Comparison of ENCODE assay signal across 8 cellular contexts in genomic region chr17:42833771-42834422, GRCh38. TPM values are rescaled to one million over a fixed set of nuclear protein-coding genes. Genes with fewer than 3 reads are reported as not detected.
DNase-seq lines count a peak whose midpoint lies in the region; ATAC-seq and TF ChIP-seq lines count a peak whose summit lies in the region.

No MANE protein-coding gene starts in this region.

- CTCF ChIA-PET in HEK293 (lab: Yijun Ruan, JAX) = interaction anchor here (0.5 to 6.4 kb wide), 10 partner anchors 9 to 504 kb away, joined by 3 to 52 read pairs (median 4); partner anchors contain the start of genes AOC2 and BECN1

- no peak for ATAC-seq in activated T-helper 17 cell treated with anti-CD3 and anti-CD28 coated beads, Interleukin-2, amount 50 U/mL, for 72 hours (replicated peaks)
- ATAC-seq in stimulated activated naive CD8-positive, alpha-beta T cell treated with anti-CD3 and anti-CD28 coated beads, Interleukin-15, Interleukin-2, amounts not matched to agents 100 U/mL and 50 U/mL, for 24 hours = peak; percentile 1
- ATAC-seq in GM18873 (IDR thresholded peaks at IDR 0.05; ENCODE audit: low FRiP score, unreplicated experiment) = no peak

- H3K4me1 ChIP-seq in HEK293 (ENCODE audit: control insufficient read depth, insufficient read depth, low read length) (peaks cover 5% of the 10 kb centered on the region), iPS-15b (ENCODE audit: control insufficient read depth, insufficient read depth, low read length) (no peaks in the 10 kb centered on the region)

- peak overlapping the region; percentile 97 for H3K4me3 ChIP-seq in AG10803 (ENCODE audit: low read length)
- H3K4me3 ChIP-seq in HEK293 (ENCODE audit: low read depth, low read length) = peak overlapping the region; percentile 86
- peak overlapping the region; percentile 89 for H3K4me3 ChIP-seq in iPS-15b (ENCODE audit: low read depth, low read length)

- peaks cover 58% of the 10 kb centered on the region for H3K36me3 Mint-ChIP-seq in activated T-helper 17 cell treated with anti-CD3 and anti-CD28 coated beads, Interleukin-2, amount 50 U/mL, for 72 hours (ENCODE audit: low read depth)

- H3K27me3 ChIP-seq in iPS-15b (ENCODE audit: control insufficient read depth, insufficient read depth, low read length) = no peaks in the 10 kb centered on the region

- no peaks in the 10 kb centered on the region for H3K9me3 Mint-ChIP-seq in activated T-helper 17 cell treated with anti-CD3 and anti-CD28 coated beads, Interleukin-2, amount 50 U/mL, for 72 hours

- H3K4me1 Mint-ChIP-seq in activated T-helper 17 cell treated with anti-CD3 and anti-CD28 coated beads, Interleukin-2, amount 50 U/mL, for 72 hours = peaks cover 8% of the 10 kb centered on the region

- H3K9ac ChIP-seq in iPS-15b (ENCODE audit: low read depth, low read length) = peak overlapping the region; percentile 98

- no peak for DNase-seq in AG10803 (ENCODE audit: low read depth)
- DNase-seq in stimulated activated naive CD8-positive, alpha-beta T cell treated with anti-CD3 and anti-CD28 coated beads, Interleukin-15, Interleukin-2, amounts not matched to agents 100 U/mL and 50 U/mL, for 24 hours = no peak
- DNase-seq in HCEC 1CT = no peak
- DNase-seq in A172 (ENCODE audit: low spot score) = no peak

- TF ChIP-seq CTCF in AG10803 (conservative IDR thresholded peaks at IDR 0.05; ENCODE audit: low read length) (no peak), HEK293 (tag by site-specific recombination; IDR thresholded peaks at IDR 0.05) (no peak)

- H3K9me3 ChIP-seq in HEK293 (ENCODE audit: control insufficient read depth, insufficient read depth, low read depth, low read length) (no peaks in the 10 kb centered on the region), iPS-15b (ENCODE audit: control insufficient read depth, insufficient read depth, low read length) (no peaks in the 10 kb centered on the region)

- POLR2A ChIA-PET in HEK293 (lab: Yijun Ruan, JAX) = interaction anchor here (0.6 to 3.3 kb wide), 15 partner anchors 9 to 603 kb away, joined by 3 to 35 read pairs (median 4); partner anchors contain the start of genes AOC2, BECN1, CCR10 and PSMC3IP

- H3K36me3 ChIP-seq in HEK293 (ENCODE audit: control insufficient read depth in 2 of 2, insufficient read depth in 1 of 2, low read length in 2 of 2) (peaks cover 43% of the 10 kb centered on the region in 2 experiments), iPS-15b (ENCODE audit: control insufficient read depth, insufficient read depth, low read length) (peaks cover 23% of the 10 kb centered on the region)

- H3K4me3 Mint-ChIP-seq in activated T-helper 17 cell treated with anti-CD3 and anti-CD28 coated beads, Interleukin-2, amount 50 U/mL, for 72 hours = peak overlapping the region; percentile 92

- no peaks in the 10 kb centered on the region for H3K27me3 Mint-ChIP-seq in activated T-helper 17 cell treated with anti-CD3 and anti-CD28 coated beads, Interleukin-2, amount 50 U/mL, for 72 hours

- H3K27ac ChIP-seq in HEK293 (ENCODE audit: extremely low read depth, low read depth, low read length) = peak overlapping the region; percentile 83

- peak overlapping the region; percentile 95 for H3K27ac Mint-ChIP-seq in activated T-helper 17 cell treated with anti-CD3 and anti-CD28 coated beads, Interleukin-2, amount 50 U/mL, for 72 hours

TF ChIP-seq in HEK293, 187 proteins besides CTCF, POLR2A, EP300 and RAD21:
- 0 out of 2 replicates have a peak, but pooled peaks have one; percentile 9 for TF ChIP-seq YY1 (tag by site-specific recombination; IDR thresholded peaks at IDR 0.05)
- peak; percentile 74 for TF ChIP-seq SCRT2 (tag by site-specific recombination; IDR thresholded peaks at IDR 0.05)
- TF ChIP-seq ZNF558 (tag by site-specific recombination; IDR thresholded peaks at IDR 0.05) = no peak

RNA-seq across cellular contexts. Expression of gene PSME3, which starts 0.7 kb away (rescaled TPM):
- 100 to 1,000 TPM in 1 of 2 donors, 10 to 100 TPM in 1; 56.5 to 159 TPM for total RNA-seq in activated T-helper 17 cell treated with anti-CD3 and anti-CD28 coated beads, Interleukin-2, amount 50 U/mL, for 72 hours
- total RNA-seq in A172 (2014; rRNA removed; shearing (Covaris generic)) = 185 and 217 TPM in 2 replicates

RNA-seq across cellular contexts. Expression of gene BECN1, which starts 9.8 kb away (rescaled TPM):
- 10 to 100 TPM; 62.3 to 98.2 TPM for total RNA-seq in activated T-helper 17 cell treated with anti-CD3 and anti-CD28 coated beads, Interleukin-2, amount 50 U/mL, for 72 hours
- 113 and 134 TPM in 2 replicates for total RNA-seq in A172 (2014; rRNA removed; shearing (Covaris generic))

RNA-seq across cellular contexts. Expression of gene AOC2, which starts 10.5 kb away (rescaled TPM):
- 1 to 10 TPM; 2.0 to 3.4 TPM for total RNA-seq in activated T-helper 17 cell treated with anti-CD3 and anti-CD28 coated beads, Interleukin-2, amount 50 U/mL, for 72 hours
- 0.10 TPM in 1 of 2 replicates, not detected in the other for total RNA-seq in A172 (2014; rRNA removed; shearing (Covaris generic))

RNA-seq across cellular contexts. Expression of gene AOC3, which starts 17.1 kb away (rescaled TPM):
- 1 to 10 TPM; 2.2 to 3.0 TPM for total RNA-seq in activated T-helper 17 cell treated with anti-CD3 and anti-CD28 coated beads, Interleukin-2, amount 50 U/mL, for 72 hours
- total RNA-seq in A172 (2014; rRNA removed; shearing (Covaris generic)) = 0.09 and 0.41 TPM in 2 replicates

RNA-seq across cellular contexts. Expression of gene CNTD1, which starts 35.2 kb away (rescaled TPM):
- under 1 TPM in 1 of 2 donors, not detected in 1; 0.24 TPM for total RNA-seq in activated T-helper 17 cell treated with anti-CD3 and anti-CD28 coated beads, Interleukin-2, amount 50 U/mL, for 72 hours
- 0.03 and 0.29 TPM in 2 replicates for total RNA-seq in A172 (2014; rRNA removed; shearing (Covaris generic))
